In the genomic region with DNA sequence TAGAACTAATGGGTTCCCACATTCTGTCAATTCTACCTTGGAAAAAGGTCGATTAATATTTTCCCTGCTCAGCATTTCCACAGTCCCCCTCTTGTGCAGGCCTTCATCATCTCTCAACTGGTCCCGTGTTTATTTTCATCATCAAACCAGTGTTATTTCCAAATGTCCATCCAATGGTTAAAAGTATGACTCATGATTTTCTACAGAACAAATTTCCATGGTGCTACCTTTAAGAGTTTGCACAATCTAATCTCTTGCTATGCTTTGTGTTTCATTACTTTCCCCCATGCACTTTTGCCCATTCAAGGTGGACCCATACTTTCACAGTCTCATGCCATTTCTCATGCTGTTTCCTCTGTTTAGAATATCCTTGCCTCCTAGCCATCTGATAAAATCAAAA, we compare ENCODE assay signal across 19 cellular contexts.
DNase-seq lines count a peak whose midpoint lies in the region; ATAC-seq, FAIRE-seq and TF ChIP-seq lines count a peak whose summit lies in the region.
"Had no signal": no experiment of that assay in that cellular context is flagged by ENCODE, and none has a peak within 500 bp of the region (broad histone marks: within the 10 kb centered on the region; RNA-seq: fewer than 3 reads in every experiment).

No MANE protein-coding gene starts in this region.

- H4K20me1 ChIP-seq in Karpas-422 (ENCODE audit: insufficient read depth, low read depth, low read length) (no peaks in the 10 kb centered on the region), K562 (replicated peaks; ENCODE audit: control insufficient read depth, insufficient read depth, low read length) (no peaks in the 10 kb centered on the region), keratinocyte (ENCODE audit: control insufficient read depth, extremely low read depth, insufficient read depth, low read length) (no peaks in the 10 kb centered on the region)
- H4K20me1 ChIP-seq: BLaER1 had no signal

- H3K27me3 ChIP-seq in Karpas-422 (ENCODE audit: low read length) (no peaks in the 10 kb centered on the region), K562 (ENCODE audit: control insufficient read depth in 2 of 2, insufficient read depth in 2 of 2, low read length in 2 of 2) (no peaks in the 10 kb centered on the region; a peak in 1 of 5 replicates), keratinocyte (ENCODE audit: control insufficient read depth, extremely low read depth, insufficient read depth, low read length) (no peaks in the 10 kb centered on the region), A673 (replicated peaks; ENCODE audit: insufficient read depth, low read depth, low read length, poor library complexity) (no peaks in the 10 kb centered on the region)
- H3K27me3 ChIP-seq: BLaER1 had no signal

- no peaks in the 10 kb centered on the region for H3K9me2 ChIP-seq in Karpas-422 (replicated peaks; ENCODE audit: insufficient read depth, low read length)

- in situ Hi-C loops in K562 (cut with MboI) = no loop called here

- ATAC-seq in K562 (no peak), GM18870 (IDR thresholded peaks at IDR 0.05; ENCODE audit: unreplicated experiment) (no peak)
- ATAC-seq: HCT116, HepG2 had no signal

- intact Hi-C loops in K562 (cut with micrococcal nuclease) = no loop called here
- intact Hi-C loops in A673 (cut with micrococcal nuclease; ENCODE audit: unreplicated experiment) = no loop called here

- FAIRE-seq in K562 (lab: Jason Lieb, UNC) (no peak), keratinocyte (lab: Jason Lieb, UNC) (peak; percentile 39)
- FAIRE-seq: A204.1, GM12892, GM18507, HepG2 had no signal

- H3K79me2 ChIP-seq in Karpas-422 (ENCODE audit: low read length) (no peaks in the 10 kb centered on the region), K562 (ENCODE audit: control insufficient read depth, insufficient read depth, low read length) (no peaks in the 10 kb centered on the region), keratinocyte (ENCODE audit: control insufficient read depth, insufficient read depth, low read length) (no peaks in the 10 kb centered on the region)

- dilution Hi-C loops in keratinocyte (cut with MboI; ENCODE audit: extremely low pct_ligation_motif_present, low sequenced_read_pairs) = no loop called here

- H3K36me3 ChIP-seq in Karpas-422 (ENCODE audit: insufficient read depth, low read length) (no peaks in the 10 kb centered on the region), K562 (ENCODE audit: control insufficient read depth, insufficient read depth, low read length) (no peaks in the 10 kb centered on the region), keratinocyte (ENCODE audit: control insufficient read depth in 2 of 2, extremely low read depth in 1 of 2, insufficient read depth in 2 of 2, low read length in 2 of 2) (no peaks in the 10 kb centered on the region), A673 (ENCODE audit: insufficient read depth, low read length, poor library complexity, severe bottlenecking) (no peaks in the 10 kb centered on the region)
- H3K36me3 ChIP-seq: BLaER1 had no signal

- DNase-seq in Karpas-422 (peak; percentile 44), K562 (ENCODE audit: extremely low read depth in 1 of 4, low spot score in 3 of 4) (no peak), keratinocyte (ENCODE audit: low read depth, low spot score) (no peak), A673 (ENCODE audit: low spot score) (no peak), NCI-H1048 (lab: John Stamatoyannopoulos, UW) (no peak)
- DNase-seq: CD4-positive, alpha-beta memory T cell; DMS153; DMS79; GDM1; GOT3; H7; HFFc6 had no signal

- H3K9me1 ChIP-seq in K562 (ENCODE audit: control insufficient read depth, insufficient read depth, low read length) (no peaks in the 10 kb centered on the region), keratinocyte (ENCODE audit: control insufficient read depth, extremely low read depth, insufficient read depth, low read length) (no peaks in the 10 kb centered on the region)

- POLR2A ChIA-PET in K562 (lab: Yijun Ruan, JAX) = no interaction called here
- POLR2A ChIA-PET in A673 (lab: Charles Lee; ENCODE audit: low non-redundant PET) = no interaction called here

- H2AFZ ChIP-seq in Karpas-422 (ENCODE audit: low read length) (no peak overlapping the region), K562 (ENCODE audit: low read depth, low read length) (no peak overlapping the region), keratinocyte (ENCODE audit: control insufficient read depth, low read length) (no peak overlapping the region)

- H3K4me2 ChIP-seq in Karpas-422 (ENCODE audit: low read depth, low read length, poor library complexity, severe bottlenecking) (no peak overlapping the region), K562 (ENCODE audit: insufficient read depth, low read length) (no peak overlapping the region), keratinocyte (ENCODE audit: control insufficient read depth, extremely low read depth, insufficient read depth, low read depth, low read length) (no peak overlapping the region)
- H3K4me2 ChIP-seq: BLaER1 had no signal

- H3K27ac ChIP-seq in Karpas-422 (ENCODE audit: low read length) (peak overlapping the region; percentile 77), K562 (ENCODE audit: extremely low read depth, low read depth, low read length) (no peak overlapping the region), keratinocyte (ENCODE audit: control insufficient read depth, insufficient read depth, low read length) (no peak overlapping the region), A673 (ENCODE audit: low read depth, low read length, poor library complexity, severe bottlenecking) (no peak overlapping the region)
- H3K27ac ChIP-seq: BLaER1 had no signal

- H3K4me1 ChIP-seq in Karpas-422 (ENCODE audit: low read length) = peaks cover 79% of the 10 kb centered on the region
- no peaks in the 10 kb centered on the region for H3K4me1 ChIP-seq in K562 (replicated peaks in 1 of 2; ENCODE audit: control insufficient read depth in 2 of 2, insufficient read depth in 2 of 2, low read length in 2 of 2)
- no peaks in the 10 kb centered on the region for H3K4me1 ChIP-seq in keratinocyte (ENCODE audit: control insufficient read depth, extremely low read depth, insufficient read depth, low read length)
- no peaks in the 10 kb centered on the region for H3K4me1 ChIP-seq in A673 (ENCODE audit: insufficient read depth, low read length, poor library complexity, severe bottlenecking)
- H3K4me1 ChIP-seq: BLaER1 had no signal

- no peak overlapping the region for H3K9ac ChIP-seq in Karpas-422 (ENCODE audit: low read length)
- no peak overlapping the region for H3K9ac ChIP-seq in K562 (ENCODE audit: insufficient read depth in 1 of 2, low read depth in 2 of 2, low read length in 2 of 2)
- H3K9ac ChIP-seq in keratinocyte (ENCODE audit: control insufficient read depth, extremely low read depth, insufficient read depth, low read length) = no peak overlapping the region
- H3K9ac ChIP-seq: BLaER1 had no signal

- H3K4me3 ChIP-seq in Karpas-422 (ENCODE audit: low read length) (no peak overlapping the region), K562 (no peak overlapping the region), keratinocyte (ENCODE audit: control insufficient read depth in 2 of 3, extremely low read depth in 1 of 3, insufficient read depth in 2 of 3, low read depth in 1 of 3, low read length in 3 of 3) (no peak overlapping the region), A673 (ENCODE audit: low read depth, low read length, poor library complexity, severe bottlenecking) (no peak overlapping the region)
- H3K4me3 ChIP-seq: BLaER1 had no signal

- TF ChIP-seq POLR2A in K562 (conservative IDR thresholded peaks at IDR 0.05) = no peak

- no peak for TF ChIP-seq RAD21 in K562 (CRISPR knock-in tag; conservative IDR thresholded peaks at IDR 0.05 in 1 of 2, IDR thresholded peaks at IDR 0.05 in 1 of 2)

- BruUV-seq in K562 (replicated peaks; lab: Mats Ljungman, UMichigan) = no TSS peak
- no TSS peak for BruUV-seq in A673 (replicated peaks; lab: Mats Ljungman, UMichigan)

- H3K9me3 ChIP-seq in Karpas-422 (ENCODE audit: low read length) (no peaks in the 10 kb centered on the region), K562 (replicated peaks; ENCODE audit: control insufficient read depth, insufficient read depth, low read depth, low read length) (no peaks in the 10 kb centered on the region), keratinocyte (ENCODE audit: control insufficient read depth, low read depth, low read length) (no peaks in the 10 kb centered on the region), A673 (ENCODE audit: low read depth, low read length, poor library complexity, severe bottlenecking) (no peaks in the 10 kb centered on the region)
- H3K9me3 ChIP-seq: BLaER1 had no signal

- WGBS in K562 (ENCODE audit: insufficient coverage, low coverage, missing lambda C conversion rate) = 0% methylated on average over 2 of the region's 2 CpGs

- no peak for TF ChIP-seq EP300 in K562 (IDR thresholded peaks at IDR 0.05; ENCODE audit: low read length)

- TF ChIP-seq CTCF in K562 (IDR thresholded peaks at IDR 0.05 in 2 of 3, conservative IDR thresholded peaks at IDR 0.05 in 1 of 3; ENCODE audit: insufficient read depth in 2 of 3, low read depth in 1 of 3, low read length in 3 of 3) (no peak), keratinocyte (optimal IDR thresholded peaks at IDR 0.05 in 1 of 3, IDR thresholded peaks at IDR 0.05 in 1 of 3, conservative IDR thresholded peaks at IDR 0.05 in 1 of 3; ENCODE audit: extremely low read depth in 1 of 3, insufficient read depth in 2 of 3, low read length in 3 of 3) (no peak), A673 (conservative IDR thresholded peaks at IDR 0.05; ENCODE audit: low read depth, low read length) (no peak)

- CTCF ChIA-PET in K562 (lab: Yijun Ruan, JAX; ENCODE audit: low intra/inter-chr PET ratio) = no interaction called here
- CTCF ChIA-PET in A673 (lab: Charles Lee) = no interaction called here

TF ChIP-seq in K562, 482 proteins besides CTCF, POLR2A, EP300 and RAD21 (continues in another document):
- TF ChIP-seq, protein P1, sequence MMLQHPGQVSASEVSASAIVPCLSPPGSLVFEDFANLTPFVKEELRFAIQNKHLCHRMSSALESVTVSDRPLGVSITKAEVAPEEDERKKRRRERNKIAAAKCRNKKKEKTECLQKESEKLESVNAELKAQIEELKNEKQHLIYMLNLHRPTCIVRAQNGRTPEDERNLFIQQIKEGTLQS (IDR thresholded peaks at IDR 0.05) = 0 out of 2 replicates have a peak, but pooled peaks have one; percentile 18
- TF ChIP-seq, protein P1 (CRISPR knock-in tag; conservative IDR thresholded peaks at IDR 0.05) = no peak
- no peak for TF ChIP-seq SREBF1 (IDR thresholded peaks at IDR 0.05; ENCODE audit: borderline replicate concordance, low read depth, low read length)
- TF ChIP-seq HNRNPL (IDR thresholded peaks at IDR 0.05; ENCODE audit: low read depth, low read length) = no peak
- no peak for TF ChIP-seq HIVEP1 (CRISPR knock-in tag; IDR thresholded peaks at IDR 0.05)
